In the genomic region with DNA sequence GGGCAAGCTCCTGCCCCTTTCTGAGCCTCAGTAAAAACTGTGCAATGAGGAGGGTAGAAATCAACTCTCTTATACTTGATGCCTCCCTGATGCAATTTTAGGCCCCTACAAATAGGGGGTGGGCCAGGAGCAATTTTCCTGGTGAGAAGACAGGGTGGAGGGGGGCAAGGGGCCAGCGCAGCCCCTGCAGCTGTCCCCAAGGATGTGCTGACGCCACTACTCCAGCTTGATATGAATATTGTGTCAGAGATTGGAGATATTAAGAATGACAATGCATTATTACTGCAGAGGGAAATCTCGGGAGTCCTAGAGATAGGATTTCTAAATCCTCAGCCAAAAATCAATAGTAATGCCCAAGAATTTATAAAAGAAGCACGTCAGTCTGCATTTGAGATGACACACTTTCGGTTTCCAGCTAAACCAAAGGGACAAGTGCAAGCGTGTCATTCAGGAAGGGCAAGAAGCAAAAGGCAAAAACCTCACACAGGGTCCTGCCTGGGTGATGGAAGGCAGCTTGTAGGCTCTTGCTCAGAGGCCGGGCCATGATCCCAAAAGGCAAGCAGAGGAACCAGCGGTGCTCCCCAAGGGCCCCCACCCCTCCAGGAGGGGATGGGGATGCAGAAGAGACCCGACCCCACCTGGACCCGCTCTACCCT, we compare ENCODE assay signal across 26 cellular contexts.
"Had no signal": no experiment of that assay in that cellular context is flagged by ENCODE, and none has a peak within 500 bp of the region (broad histone marks: within the 10 kb centered on the region; RNA-seq: fewer than 3 reads in every experiment).

No MANE protein-coding gene starts in this region.

- H3K4me1 ChIP-seq: ascending aorta, lower lobe of right lung, prostate gland, suprapubic skin, transverse colon had no signal

- H3K27me3 ChIP-seq: ascending aorta, cardiac muscle cell, gastrocnemius medialis, ovary, suprapubic skin, transverse colon had no signal

- H3K9me3 ChIP-seq: ascending aorta, gastrocnemius medialis, lower lobe of right lung, ovary, prostate gland, suprapubic skin, transverse colon had no signal

- H3K27ac ChIP-seq: ascending aorta, cardiac muscle cell, coronary artery, gastrocnemius medialis, lower lobe of right lung, ovary, prostate gland, suprapubic skin, transverse colon, VCaP had no signal

- ATAC-seq: effector memory CD8-positive, alpha-beta T cell; gastrocnemius medialis; lower lobe of right lung; naive thymus-derived CD8-positive, alpha-beta T cell had no signal

- H3K36me3 ChIP-seq: ascending aorta, cardiac muscle cell, gastrocnemius medialis, lower lobe of right lung, ovary, prostate gland, suprapubic skin, transverse colon had no signal

- DNase-seq: activated CD4-positive, alpha-beta T cell treated with anti-CD3 and anti-CD28 coated beads for 4 hours; activated CD4-positive, alpha-beta T cell treated with anti-CD3 and anti-CD28 coated beads, Interleukin-2, amount 50 U/mL, for 4 hours; activated CD8-positive, alpha-beta memory T cell treated with anti-CD3 and anti-CD28 coated beads for 24 hours; activated effector memory CD4-positive, alpha-beta T cell treated with anti-CD3 and anti-CD28 coated beads, Interleukin-2, amount 50 U/mL, for 16 hours; activated naive CD4-positive, alpha-beta T cell treated with anti-CD3 and anti-CD28 coated beads for 36 hours; activated naive CD8-positive, alpha-beta T cell treated with anti-CD3 and anti-CD28 coated beads for 36 hours; effector memory CD8-positive, alpha-beta T cell; erythroblast; gastrocnemius medialis; head of caudate nucleus; hypothalamus; immature natural killer cell; kidney; lower lobe of right lung; mesenchymal stem cell; naive thymus-derived CD8-positive, alpha-beta T cell; ovary; stimulated activated naive CD4-positive, alpha-beta T cell; T-helper 9 cell; transverse colon had no signal

- H3K4me3 ChIP-seq: ascending aorta, cardiac muscle cell, coronary artery, gastrocnemius medialis, lower lobe of right lung, ovary, prostate gland, suprapubic skin, transverse colon had no signal
